1 cellular context compared by ENCODE assay signal in genomic region chr10:7703140-7703539, GRCh38.
TF ChIP-seq lines count a peak whose summit lies in the region.

ITIH2 (plus strand) TSS chr10:7703316; CDS start chr10:7703435, 119 bp downstream.

TF ChIP-seq in HepG2, 621 proteins besides CTCF, POLR2A, EP300 and RAD21 (continued from another document and continues in another):
- TF ChIP-seq TIGD3 (CRISPR knock-in tag; IDR thresholded peaks at IDR 0.05; ENCODE audit: borderline replicate concordance) (no peak), RAD51 (IDR thresholded peaks at IDR 0.05; ENCODE audit: borderline replicate concordance) (no peak), PCBP1 (IDR thresholded peaks at IDR 0.05; ENCODE audit: borderline replicate concordance, low read depth, low read length) (no peak), HNRNPH1 (optimal IDR thresholded peaks at IDR 0.05; ENCODE audit: low read depth, low read length) (no peak), ZFX (CRISPR knock-in tag; IDR thresholded peaks at IDR 0.05; ENCODE audit: low read depth) (no peak), ZBTB21 (CRISPR knock-in tag; IDR thresholded peaks at IDR 0.05) (no peak), ZNF891 (CRISPR knock-in tag; IDR thresholded peaks at IDR 0.05) (no peak), GTF3A (CRISPR knock-in tag; conservative IDR thresholded peaks at IDR 0.05) (no peak), RORA (CRISPR knock-in tag; IDR thresholded peaks at IDR 0.05) (no peak), TBX2 (CRISPR knock-in tag; IDR thresholded peaks at IDR 0.05; ENCODE audit: borderline replicate concordance) (peak; percentile 62), NRL (CRISPR knock-in tag; IDR thresholded peaks at IDR 0.05; ENCODE audit: borderline replicate concordance) (no peak), ZNF766 (CRISPR knock-in tag; IDR thresholded peaks at IDR 0.05; ENCODE audit: borderline replicate concordance) (no peak), FOXO1 (CRISPR knock-in tag; IDR thresholded peaks at IDR 0.05) (0 out of 2 replicates have a peak, but pooled peaks have one; percentile 35), PHF20 (CRISPR knock-in tag; IDR thresholded peaks at IDR 0.05) (no peak), ZBTB38 (CRISPR knock-in tag; IDR thresholded peaks at IDR 0.05) (no peak), GMEB1 (CRISPR knock-in tag; IDR thresholded peaks at IDR 0.05; ENCODE audit: borderline replicate concordance) (no peak), SAFB2 (CRISPR knock-in tag; IDR thresholded peaks at IDR 0.05; ENCODE audit: borderline replicate concordance, low read depth) (no peak), SETDB1 (CRISPR knock-in tag; IDR thresholded peaks at IDR 0.05; ENCODE audit: borderline replicate concordance) (no peak), MXD3 (CRISPR knock-in tag; IDR thresholded peaks at IDR 0.05) (no peak), ZNF143 (CRISPR knock-in tag; IDR thresholded peaks at IDR 0.05) (no peak), HOXA7 (CRISPR knock-in tag; IDR thresholded peaks at IDR 0.05) (no peak), ZNF710 (CRISPR knock-in tag; IDR thresholded peaks at IDR 0.05; ENCODE audit: borderline replicate concordance) (peak; percentile 66; the same call in 1 of the 2 replicates), SKIL (CRISPR knock-in tag; IDR thresholded peaks at IDR 0.05; ENCODE audit: borderline replicate concordance) (no peak), ZNF572 (CRISPR knock-in tag; IDR thresholded peaks at IDR 0.05) (no peak), USF2 (IDR thresholded peaks at IDR 0.05; ENCODE audit: low read depth, low read length) (no peak), USF2 (CRISPR knock-in tag; IDR thresholded peaks at IDR 0.05; ENCODE audit: borderline replicate concordance) (no peak), KDM3A (CRISPR knock-in tag; IDR thresholded peaks at IDR 0.05; ENCODE audit: low read depth) (no peak), ZNF17 (CRISPR knock-in tag; IDR thresholded peaks at IDR 0.05) (no peak), ZSCAN5A (CRISPR knock-in tag; IDR thresholded peaks at IDR 0.05; ENCODE audit: borderline replicate concordance) (no peak), ZBTB4 (CRISPR knock-in tag; IDR thresholded peaks at IDR 0.05; ENCODE audit: borderline replicate concordance) (no peak), POGK (CRISPR knock-in tag; conservative IDR thresholded peaks at IDR 0.05) (no peak), TFE3 (CRISPR knock-in tag; IDR thresholded peaks at IDR 0.05) (no peak), THYN1 (CRISPR knock-in tag; IDR thresholded peaks at IDR 0.05; ENCODE audit: borderline replicate concordance, low read depth) (no peak), AHR (CRISPR knock-in tag; IDR thresholded peaks at IDR 0.05) (no peak)
